In the genomic region with DNA sequence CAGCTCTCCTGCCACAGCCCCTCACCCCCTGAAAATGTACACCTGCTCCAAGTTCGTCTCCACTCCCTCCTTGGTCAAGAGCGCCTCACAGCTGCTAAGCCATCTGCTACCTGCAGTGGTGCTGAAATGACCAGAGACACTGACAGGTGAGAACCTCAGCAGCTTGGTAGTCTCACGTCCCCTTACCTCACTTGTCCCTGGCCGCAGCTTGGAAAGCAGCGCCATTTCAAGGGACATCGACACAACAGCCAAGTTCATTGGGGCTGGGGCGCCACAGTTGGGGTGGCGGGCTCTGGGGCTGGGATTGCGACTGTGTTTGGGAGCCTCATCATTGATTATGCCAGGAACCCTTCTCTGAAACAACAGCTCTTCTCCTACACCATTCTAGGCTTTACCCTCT, we compare ENCODE assay signal across 1 cellular context.
TF ChIP-seq lines count a peak whose summit lies in the region.

No MANE protein-coding gene starts in this region.

TF ChIP-seq in IMR-90, 13 proteins besides CTCF, POLR2A, EP300 and RAD21:
- TF ChIP-seq, protein P1, sequence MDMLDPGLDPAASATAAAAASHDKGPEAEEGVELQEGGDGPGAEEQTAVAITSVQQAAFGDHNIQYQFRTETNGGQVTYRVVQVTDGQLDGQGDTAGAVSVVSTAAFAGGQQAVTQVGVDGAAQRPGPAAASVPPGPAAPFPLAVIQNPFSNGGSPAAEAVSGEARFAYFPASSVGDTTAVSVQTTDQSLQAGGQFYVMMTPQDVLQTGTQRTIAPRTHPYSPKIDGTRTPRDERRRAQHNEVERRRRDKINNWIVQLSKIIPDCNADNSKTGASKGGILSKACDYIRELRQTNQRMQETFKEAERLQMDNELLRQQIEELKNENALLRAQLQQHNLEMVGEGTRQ (IDR thresholded peaks at IDR 0.05; ENCODE audit: low read depth, low read length): no peak
- no peak for TF ChIP-seq NFE2L2 (IDR thresholded peaks at IDR 0.05; ENCODE audit: low read depth, low read length)
- TF ChIP-seq CEBPB (IDR thresholded peaks at IDR 0.05; ENCODE audit: low read depth, low read length): no peak
- no peak for TF ChIP-seq MAZ (IDR thresholded peaks at IDR 0.05; ENCODE audit: borderline replicate concordance, low read depth, low read length)
- no peak for TF ChIP-seq SMC3 (IDR thresholded peaks at IDR 0.05; ENCODE audit: low read depth, low read length)
- no peak for TF ChIP-seq RCOR1 (IDR thresholded peaks at IDR 0.05; ENCODE audit: insufficient replicate concordance, low read length)
- TF ChIP-seq MXI1 (IDR thresholded peaks at IDR 0.05; ENCODE audit: borderline replicate concordance, low read depth, low read length): no peak
- TF ChIP-seq FOS (IDR thresholded peaks at IDR 0.05; ENCODE audit: low read depth, low read length): no peak
- no peak for TF ChIP-seq RFX5 (IDR thresholded peaks at IDR 0.05; ENCODE audit: low read depth, low read length)
- no peak for TF ChIP-seq MAFK (IDR thresholded peaks at IDR 0.05; ENCODE audit: low read depth, low read length)
- TF ChIP-seq CHD1 (IDR thresholded peaks at IDR 0.05; ENCODE audit: low read depth, low read length): no peak
- TF ChIP-seq, protein P2, sequence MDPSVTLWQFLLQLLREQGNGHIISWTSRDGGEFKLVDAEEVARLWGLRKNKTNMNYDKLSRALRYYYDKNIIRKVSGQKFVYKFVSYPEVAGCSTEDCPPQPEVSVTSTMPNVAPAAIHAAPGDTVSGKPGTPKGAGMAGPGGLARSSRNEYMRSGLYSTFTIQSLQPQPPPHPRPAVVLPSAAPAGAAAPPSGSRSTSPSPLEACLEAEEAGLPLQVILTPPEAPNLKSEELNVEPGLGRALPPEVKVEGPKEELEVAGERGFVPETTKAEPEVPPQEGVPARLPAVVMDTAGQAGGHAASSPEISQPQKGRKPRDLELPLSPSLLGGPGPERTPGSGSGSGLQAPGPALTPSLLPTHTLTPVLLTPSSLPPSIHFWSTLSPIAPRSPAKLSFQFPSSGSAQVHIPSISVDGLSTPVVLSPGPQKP (IDR thresholded peaks at IDR 0.05; ENCODE audit: borderline replicate concordance, low read depth, low read length): no peak
- TF ChIP-seq BHLHE40 (IDR thresholded peaks at IDR 0.05; ENCODE audit: low read depth, low read length): no peak
